ENCODE assay signal across 2 cellular contexts in genomic region chr13:22162889-22163288, GRCh38.
TF ChIP-seq lines count a peak whose summit lies in the region.

No MANE protein-coding gene starts in this region.

TF ChIP-seq in SK-N-SH, 30 proteins besides CTCF, POLR2A, EP300 and RAD21 (continued from another document):
- TF ChIP-seq FOXM1 (IDR thresholded peaks at IDR 0.05; ENCODE audit: low read depth): no peak

TF ChIP-seq in SK-N-SH treated with all-trans-retinoic acid at 6 μM for 48 hours, 23 proteins besides CTCF, POLR2A, EP300 and RAD21 (continued from another document):
- TF ChIP-seq TSHZ2 (CRISPR knock-in tag; IDR thresholded peaks at IDR 0.05): no peak
- no peak for TF ChIP-seq BACH2 (CRISPR knock-in tag; IDR thresholded peaks at IDR 0.05; ENCODE audit: borderline replicate concordance)
- no peak for TF ChIP-seq ZNF8 (CRISPR knock-in tag; IDR thresholded peaks at IDR 0.05)
- no peak for TF ChIP-seq RARB (CRISPR knock-in tag; IDR thresholded peaks at IDR 0.05)
- no peak for TF ChIP-seq CREB5 (CRISPR knock-in tag; IDR thresholded peaks at IDR 0.05; ENCODE audit: low read depth)
